Comparison of ENCODE assay signal across 10 cellular contexts in genomic region chr13:33869005-33869404, GRCh38.
"Had no signal": no experiment of that assay in that cellular context is flagged by ENCODE, and none has a peak within 500 bp of the region (broad histone marks: within the 10 kb centered on the region; RNA-seq: fewer than 3 reads in every experiment).

No MANE protein-coding gene starts in this region.

- H3K27ac ChIP-seq: left ventricle myocardium inferior had no signal

- ATAC-seq: activated T-cell treated with anti-CD3 and anti-CD28 coated beads, Interleukin-2, amount 50 U/mL, for 4 hours; T-cell had no signal

- H3K36me3 ChIP-seq: left ventricle myocardium inferior had no signal

- H3K9me3 Mint-ChIP-seq: activated T-cell treated with anti-CD3 and anti-CD28 coated beads, Interleukin-2, amount 50 U/mL, for 4 hours; T-cell had no signal

- H3K27ac Mint-ChIP-seq: T-cell had no signal

- H3K4me1 ChIP-seq: left ventricle myocardium inferior had no signal

- H3K9me3 ChIP-seq: left ventricle myocardium inferior had no signal

- H3K27me3 Mint-ChIP-seq: brain, T-cell had no signal

- DNase-seq: activated CD4-positive, alpha-beta T cell treated with anti-CD3 and anti-CD28 coated beads for 1 hour; activated CD4-positive, alpha-beta T cell treated with anti-CD3 and anti-CD28 coated beads, Interleukin-2, amount 50 U/mL, for 48 hours; activated gamma-delta T cell treated with Interleukin-2 at 50 U/mL for 16 hours; activated T-cell treated with anti-CD3 and anti-CD28 coated beads, Interleukin-2, amount 50 U/mL, for 4 hours; left ventricle myocardium inferior; stimulated activated CD4-positive, alpha-beta T cell treated with anti-CD3 and anti-CD28 coated beads, Interleukin-2, amount 100 ng/mL, for 48 hours; stimulated activated naive CD4-positive, alpha-beta T cell treated with Interleukin-2 at 50 U/mL for 16 hours; T-cell; T1000 had no signal

- H3K4me1 Mint-ChIP-seq: T-cell had no signal

- H3K4me3 Mint-ChIP-seq: activated T-cell treated with anti-CD3 and anti-CD28 coated beads, Interleukin-2, amount 50 U/mL, for 4 hours; brain; T-cell had no signal

- H3K4me3 ChIP-seq: left ventricle myocardium inferior had no signal
